ENCODE assay signal across 8 cellular contexts in the genomic region with DNA sequence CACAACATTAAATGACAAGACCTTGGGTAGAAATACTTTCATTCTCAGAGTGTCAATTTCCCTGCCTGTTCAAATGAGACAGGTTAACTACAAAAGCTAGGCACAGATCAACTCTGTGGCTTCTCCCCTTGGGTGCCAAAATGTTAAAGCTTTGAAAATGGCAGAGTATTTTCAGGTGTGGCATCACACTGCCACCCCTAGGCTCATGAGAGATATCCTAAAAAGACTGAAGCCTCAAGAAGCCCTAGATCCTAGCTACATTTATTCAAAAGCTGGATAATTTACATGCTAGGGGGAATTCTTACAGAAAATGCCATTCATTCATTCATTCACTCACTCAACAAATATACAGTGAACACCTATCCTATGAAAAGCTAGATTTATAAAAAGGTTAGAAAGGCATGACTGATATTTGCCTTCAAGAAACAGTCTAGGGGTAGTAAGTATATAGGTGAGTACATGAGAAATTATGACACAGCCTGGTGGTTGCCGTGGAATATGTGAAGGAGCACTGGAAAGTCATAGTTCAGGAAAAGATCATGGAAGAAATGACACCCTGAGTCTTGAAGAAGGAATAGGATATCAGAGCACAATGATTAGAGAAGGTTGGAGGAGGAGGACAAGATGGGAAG. TPM values are rescaled to one million over a fixed set of nuclear protein-coding genes. Genes with fewer than 3 reads are reported as not detected.
DNase-seq lines count a peak whose midpoint lies in the region; ATAC-seq and TF ChIP-seq lines count a peak whose summit lies in the region.

No MANE protein-coding gene starts in this region.

- peak; percentile 63 for TF ChIP-seq CTCF in CD4-positive, alpha-beta T cell (IDR thresholded peaks at IDR 0.05)
- TF ChIP-seq CTCF in GM20000 (IDR thresholded peaks at IDR 0.05; ENCODE audit: extremely low read depth, missing control alignments) (peak; percentile 20), PC-9 (conservative IDR thresholded peaks at IDR 0.05) (peak; percentile 56), fibroblast of villous mesenchyme (IDR thresholded peaks at IDR 0.05; ENCODE audit: insufficient read depth, low read depth, low read length) (peak; percentile 34), testis (IDR thresholded peaks at IDR 0.05) (peak in 2 of 3 experiments; percentile 23 to 30)

- no peaks in the 10 kb centered on the region for H3K9me3 ChIP-seq in CD4-positive, alpha-beta T cell (ENCODE audit: control insufficient read depth, low read length)
- H3K9me3 ChIP-seq in PC-9 (ENCODE audit: insufficient read depth, low read depth) (no peaks in the 10 kb centered on the region), testis (no peaks in the 10 kb centered on the region)

- H3K9me2 ChIP-seq in PC-9 (ENCODE audit: insufficient read depth) = no peaks in the 10 kb centered on the region

- no peak overlapping the region for H3K27ac ChIP-seq in CD4-positive, alpha-beta T cell (ENCODE audit: low read depth, low read length)
- H3K27ac ChIP-seq in PC-9 (no peak overlapping the region), testis (no peak overlapping the region)

- WGBS in testis, 2 donors = 71 to 86% methylated on average over 1 of the region's 1 CpG

- no peaks in the 10 kb centered on the region for H3K27me3 ChIP-seq in CD4-positive, alpha-beta T cell (ENCODE audit: control insufficient read depth, insufficient read depth, low read length)
- H3K27me3 ChIP-seq in PC-9 (ENCODE audit: insufficient read depth, low read depth) (no peaks in the 10 kb centered on the region; the same call in 1 of the 2 replicates), testis (no peaks in the 10 kb centered on the region)

- POLR2A ChIA-PET in CD4-positive, alpha-beta T cell (lab: Charles Lee) = interaction anchor here (0.6 to 2.9 kb wide), 12 partner anchors 8 to 591 kb away, joined by 3 to 34 read pairs (median 6); partner anchors contain the start of genes ABCB10, NUP133, RAB4A and RHOU
- POLR2A ChIA-PET in PC-9 (lab: Charles Lee; ENCODE audit: unreplicated experiment) = no interaction called here

- H3F3A ChIP-seq in PC-9 (ENCODE audit: insufficient read depth, low read depth) = no peaks in the 10 kb centered on the region

- H3K4me3 Mint-ChIP-seq in CD4-positive, alpha-beta T cell = peak overlapping the region; percentile 71

- no peak overlapping the region for H2AFZ ChIP-seq in PC-9

- H3K79me2 ChIP-seq in PC-9 (ENCODE audit: low read depth) = no peaks in the 10 kb centered on the region

- H3K9me3 Mint-ChIP-seq in CD4-positive, alpha-beta T cell = no peaks in the 10 kb centered on the region

- CTCF ChIA-PET in CD4-positive, alpha-beta T cell (lab: Charles Lee) = interaction anchor here (0.5 to 2.7 kb wide), 11 partner anchors 11 to 591 kb away, joined by 3 to 22 read pairs (median 4); partner anchors contain the start of gene RHOU
- CTCF ChIA-PET in PC-9 (lab: Charles Lee) = interaction anchor here (0.6 to 1.0 kb wide), 3 partner anchors 24 to 1148 kb away, joined by 3 to 4 read pairs (median 3); no protein-coding TSS in a partner anchor

- peak overlapping the region; percentile 93 for H3K27ac Mint-ChIP-seq in CD4-positive, alpha-beta T cell

- 0 out of 2 replicates have a peak, but pooled peaks cover 5% of the 10 kb centered on the region for H3K4me1 ChIP-seq in PC-9 (replicated peaks; ENCODE audit: insufficient read depth)
- H3K4me1 ChIP-seq in testis = peaks cover 5% of the 10 kb centered on the region

- no TSS peak for BruUV-seq in PC-9 (replicated peaks; lab: Mats Ljungman, UMichigan)

- no peaks in the 10 kb centered on the region for H3K36me3 Mint-ChIP-seq in CD4-positive, alpha-beta T cell (ENCODE audit: low read depth)

- H3K36me3 ChIP-seq in PC-9 (ENCODE audit: low read depth) = no peaks in the 10 kb centered on the region
- H3K36me3 ChIP-seq in testis (ENCODE audit: low read depth, missing control alignments) = no peaks in the 10 kb centered on the region

- DNase-seq in CD4-positive, alpha-beta T cell = peak in 3 of 10 experiments; percentile 10 to 26 (median 26)
- DNase-seq in GM20000 (ENCODE audit: low spot score) (no peak), PC-9 (no peak), fibroblast of villous mesenchyme (ENCODE audit: low read depth) (peak; percentile 36), testis (no peak)

- TF ChIP-seq POLR2A in testis (IDR thresholded peaks at IDR 0.05) = no peak

- intact Hi-C loops in CD4-positive, alpha-beta T cell (cut with DNase I, micrococcal nuclease) = loop anchor here (1.0 to 10.0 kb wide), 9 partner anchors 26 to 912 kb away; partner anchors contain the start of gene RHOU (in 2 of the 2)
- intact Hi-C loops in PC-9 (cut with micrococcal nuclease; ENCODE audit: unreplicated experiment) (loop anchor here (1.0 to 5.0 kb wide), 3 partner anchors 212 to 591 kb away; no protein-coding TSS in a partner anchor), testis (cut with DNase I; ENCODE audit: low total_unique reads) (no loop called here)

- no peaks in the 10 kb centered on the region for H4K20me1 ChIP-seq in PC-9 (ENCODE audit: insufficient read depth)

- no peak overlapping the region for H3K4me2 ChIP-seq in PC-9

- ATAC-seq in CD4-positive, alpha-beta T cell (ENCODE audit: poor library complexity) = peak; percentile 48
- no peak for ATAC-seq in HG02610 (IDR thresholded peaks at IDR 0.05; ENCODE audit: unreplicated experiment)
- no peak for ATAC-seq in GM21786 (IDR thresholded peaks at IDR 0.05; ENCODE audit: unreplicated experiment)
- ATAC-seq in GM18870 (IDR thresholded peaks at IDR 0.05; ENCODE audit: unreplicated experiment) = no peak

- peaks cover 66% of the 10 kb centered on the region for H3K4me1 Mint-ChIP-seq in CD4-positive, alpha-beta T cell (ENCODE audit: low read depth)

- H3K4me3 ChIP-seq in PC-9 = no peak overlapping the region
- no peak overlapping the region for H3K4me3 ChIP-seq in fibroblast of villous mesenchyme (ENCODE audit: low read depth, low read length)
- no peak overlapping the region for H3K4me3 ChIP-seq in testis

- H3K27me3 Mint-ChIP-seq in CD4-positive, alpha-beta T cell = no peaks in the 10 kb centered on the region

RNA-seq across cellular contexts. Expression of gene RAB4A, which starts 15.9 kb away (rescaled TPM):
- 10 to 100 TPM; 26.7 to 28.7 TPM for total RNA-seq in CD4-positive, alpha-beta T cell
- total RNA-seq in PC-9 (2021) = 29.0 and 33.7 TPM in 2 replicates
- 17.1 and 18.6 TPM in 2 replicates for total RNA-seq in fibroblast of villous mesenchyme
- 10 to 100 TPM; 27.2 to 30.2 TPM for total RNA-seq in testis
- polyA plus RNA-seq in testis (ENCODE audit: insufficient read depth, low read depth, low replicate concordance) = 55.1 TPM
